Comparison of ENCODE assay signal across 12 cellular contexts in genomic region chr22:37748659-37749058, GRCh38. TPM values are rescaled to one million over a fixed set of nuclear protein-coding genes. Genes with fewer than 3 reads are reported as not detected.
DNase-seq lines count a peak whose midpoint lies in the region; ATAC-seq and TF ChIP-seq lines count a peak whose summit lies in the region.
"Had no signal": no experiment of that assay in that cellular context is flagged by ENCODE, and none has a peak within 500 bp of the region (broad histone marks: within the 10 kb centered on the region; RNA-seq: fewer than 3 reads in every experiment).

No MANE protein-coding gene starts in this region.

- TF ChIP-seq POLR2A in stomach (IDR thresholded peaks at IDR 0.05), result no peak
- TF ChIP-seq POLR2A in GM18505 (IDR thresholded peaks at IDR 0.05; ENCODE audit: borderline replicate concordance, extremely low read depth, insufficient read depth, insufficient read length), result no peak

- no peaks in the 10 kb centered on the region for H3K9me3 ChIP-seq in SK-N-SH
- no peaks in the 10 kb centered on the region for H3K9me3 ChIP-seq in adipocyte (ENCODE audit: control insufficient read depth, low read length)
- H3K9me3 ChIP-seq in left lung, result no peaks in the 10 kb centered on the region
- no peaks in the 10 kb centered on the region for H3K9me3 ChIP-seq in stomach
- H3K9me3 ChIP-seq: colonic mucosa, thoracic aorta had no signal

- H3K4me2 ChIP-seq in SK-N-SH, result peak overlapping the region; percentile 49; the same call in 1 of the 2 replicates

- H3K79me2 ChIP-seq in SK-N-SH (ENCODE audit: insufficient read depth), result peaks cover 69% of the 10 kb centered on the region

- CTCF ChIA-PET in SK-N-SH (lab: Yijun Ruan, JAX), result interaction anchor here (0.9 to 1.7 kb wide), 3 partner anchors 68 to 113 kb away, joined by 3 to 8 read pairs (median 5); no protein-coding TSS in a partner anchor

- intact Hi-C loops in left lung (cut with DNase I) (no loop called here), stomach (cut with DNase I; ENCODE audit: low total_unique reads) (no loop called here)

- POLR2A ChIA-PET in SK-N-SH (lab: Yijun Ruan, JAX), result no interaction called here

- H3F3A ChIP-seq in SK-N-SH (replicated peaks; ENCODE audit: insufficient read depth), result peaks cover 34% of the 10 kb centered on the region

- TF ChIP-seq CTCF in SK-N-SH (IDR thresholded peaks at IDR 0.05) (no peak), left lung (IDR thresholded peaks at IDR 0.05) (no peak), stomach (IDR thresholded peaks at IDR 0.05) (no peak)

- TF ChIP-seq EP300 in SK-N-SH (IDR thresholded peaks at IDR 0.05; ENCODE audit: borderline replicate concordance in 1 of 2, low read depth in 1 of 2, low read length in 1 of 2) (no peak), stomach (IDR thresholded peaks at IDR 0.05) (no peak)

- TF ChIP-seq RAD21 in SK-N-SH (IDR thresholded peaks at IDR 0.05; ENCODE audit: low read length), result no peak

- H3K9ac ChIP-seq in SK-N-SH (no peak overlapping the region), adipocyte (ENCODE audit: low read length) (peak overlapping the region; percentile 75)

- ATAC-seq in SK-N-SH treated with all-trans-retinoic acid at 6 μM for 48 hours, result no peak
- ATAC-seq in left lung, result no peak
- no peak for ATAC-seq in GM21423 (IDR thresholded peaks at IDR 0.05; ENCODE audit: unreplicated experiment)
- ATAC-seq in GM18505 (IDR thresholded peaks at IDR 0.05; ENCODE audit: unreplicated experiment), result no peak

- H3K27ac ChIP-seq in SK-N-SH (ENCODE audit: low read depth in 2 of 2, low read length in 1 of 2) (no peak overlapping the region), left lung (peak overlapping the region; percentile 92), stomach (peak overlapping the region; percentile 84 to 97 (median 95))

- H3K27me3 ChIP-seq in SK-N-SH (ENCODE audit: insufficient read depth) (no peaks in the 10 kb centered on the region), adipocyte (replicated peaks; ENCODE audit: control insufficient read depth, insufficient read depth, low read length) (no peaks in the 10 kb centered on the region), left lung (no peaks in the 10 kb centered on the region), stomach (no peaks in the 10 kb centered on the region)
- H3K27me3 ChIP-seq: colonic mucosa had no signal

- 88% methylated on average over 8 of the region's 8 CpGs for WGBS in SK-N-SH (ENCODE audit: low lambda C conversion rate)
- 25 to 49% (median 44%) methylated on average over 8 of the region's 8 CpGs for WGBS in stomach, 5 donors

- DNase-seq in SK-N-SH, result no peak
- DNase-seq in adipocyte (ENCODE audit: low read depth), result no peak
- DNase-seq in left lung, result no peak
- DNase-seq in stomach, result no peak
- no peak for DNase-seq in AG08395 (ENCODE audit: low spot score)
- DNase-seq: 8988T; colonic mucosa; stimulated activated CD4-positive, alpha-beta T cell treated with anti-CD3 and anti-CD28 coated beads, Interleukin-2, amount 100 ng/mL, for 48 hours had no signal

- no peaks in the 10 kb centered on the region for H3K9me2 ChIP-seq in SK-N-SH

- no peak overlapping the region for H2AFZ ChIP-seq in SK-N-SH (ENCODE audit: low read depth)

- H3K4me1 ChIP-seq in SK-N-SH (ENCODE audit: control insufficient read depth in 1 of 2, insufficient read depth in 2 of 2, low read depth in 1 of 2, low read length in 1 of 2) (peaks cover 38 to 57% of the 10 kb centered on the region in 2 experiments), adipocyte (ENCODE audit: control insufficient read depth, insufficient read depth, low read length) (peaks cover 69% of the 10 kb centered on the region), left lung (peaks cover 49 to 82% of the 10 kb centered on the region in 2 donors), stomach (peaks cover 82 to 89% (median 85%) of the 10 kb centered on the region in 4 donors)

- H3K36me3 ChIP-seq in SK-N-SH (replicated peaks in 1 of 2; ENCODE audit: control insufficient read depth in 1 of 2, insufficient read depth in 2 of 2, low read length in 1 of 2) (no peaks in the 10 kb centered on the region), adipocyte (ENCODE audit: control insufficient read depth, insufficient read depth, low read length, severe bottlenecking) (no peaks in the 10 kb centered on the region), left lung (peaks cover 0 to 9% of the 10 kb centered on the region in 2 donors), stomach (peaks cover 0 to 9% (median under 1%) of the 10 kb centered on the region in 4 donors)
- H3K36me3 ChIP-seq: colonic mucosa, thoracic aorta had no signal

- H3K4me3 ChIP-seq in SK-N-SH (ENCODE audit: low read depth in 2 of 2, low read length in 1 of 2) (no peak overlapping the region), adipocyte (ENCODE audit: low read length) (no peak overlapping the region), left lung (no peak overlapping the region), stomach (peak overlapping the region in 3 of 4 donors; percentile 66 to 95 (median 92))
- H3K4me3 ChIP-seq: colonic mucosa, thoracic aorta had no signal

- peaks cover 47% of the 10 kb centered on the region for H4K20me1 ChIP-seq in SK-N-SH (ENCODE audit: insufficient read depth)

TF ChIP-seq in SK-N-SH, 30 proteins besides CTCF, POLR2A, EP300 and RAD21 (continues in another document):
- TF ChIP-seq SMC3 (IDR thresholded peaks at IDR 0.05; ENCODE audit: low read depth, low read length) (no peak), EZH2phosphoT487 (IDR thresholded peaks at IDR 0.05; ENCODE audit: borderline replicate concordance, low read depth) (no peak), RXRA (IDR thresholded peaks at IDR 0.05; ENCODE audit: borderline replicate concordance, low read depth) (no peak)
- TF ChIP-seq, protein P1, sequence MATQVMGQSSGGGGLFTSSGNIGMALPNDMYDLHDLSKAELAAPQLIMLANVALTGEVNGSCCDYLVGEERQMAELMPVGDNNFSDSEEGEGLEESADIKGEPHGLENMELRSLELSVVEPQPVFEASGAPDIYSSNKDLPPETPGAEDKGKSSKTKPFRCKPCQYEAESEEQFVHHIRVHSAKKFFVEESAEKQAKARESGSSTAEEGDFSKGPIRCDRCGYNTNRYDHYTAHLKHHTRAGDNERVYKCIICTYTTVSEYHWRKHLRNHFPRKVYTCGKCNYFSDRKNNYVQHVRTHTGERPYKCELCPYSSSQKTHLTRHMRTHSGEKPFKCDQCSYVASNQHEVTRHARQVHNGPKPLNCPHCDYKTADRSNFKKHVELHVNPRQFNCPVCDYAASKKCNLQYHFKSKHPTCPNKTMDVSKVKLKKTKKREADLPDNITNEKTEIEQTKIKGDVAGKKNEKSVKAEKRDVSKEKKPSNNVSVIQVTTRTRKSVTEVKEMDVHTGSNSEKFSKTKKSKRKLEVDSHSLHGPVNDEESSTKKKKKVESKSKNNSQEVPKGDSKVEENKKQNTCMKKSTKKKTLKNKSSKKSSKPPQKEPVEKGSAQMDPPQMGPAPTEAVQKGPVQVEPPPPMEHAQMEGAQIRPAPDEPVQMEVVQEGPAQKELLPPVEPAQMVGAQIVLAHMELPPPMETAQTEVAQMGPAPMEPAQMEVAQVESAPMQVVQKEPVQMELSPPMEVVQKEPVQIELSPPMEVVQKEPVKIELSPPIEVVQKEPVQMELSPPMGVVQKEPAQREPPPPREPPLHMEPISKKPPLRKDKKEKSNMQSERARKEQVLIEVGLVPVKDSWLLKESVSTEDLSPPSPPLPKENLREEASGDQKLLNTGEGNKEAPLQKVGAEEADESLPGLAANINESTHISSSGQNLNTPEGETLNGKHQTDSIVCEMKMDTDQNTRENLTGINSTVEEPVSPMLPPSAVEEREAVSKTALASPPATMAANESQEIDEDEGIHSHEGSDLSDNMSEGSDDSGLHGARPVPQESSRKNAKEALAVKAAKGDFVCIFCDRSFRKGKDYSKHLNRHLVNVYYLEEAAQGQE (IDR thresholded peaks at IDR 0.05; ENCODE audit: low read depth, low read length), result no peak

TF ChIP-seq in SK-N-SH treated with all-trans-retinoic acid at 6 μM for 48 hours, 23 proteins besides CTCF, POLR2A, EP300 and RAD21 (continues in another document):
- TF ChIP-seq, protein P2, sequence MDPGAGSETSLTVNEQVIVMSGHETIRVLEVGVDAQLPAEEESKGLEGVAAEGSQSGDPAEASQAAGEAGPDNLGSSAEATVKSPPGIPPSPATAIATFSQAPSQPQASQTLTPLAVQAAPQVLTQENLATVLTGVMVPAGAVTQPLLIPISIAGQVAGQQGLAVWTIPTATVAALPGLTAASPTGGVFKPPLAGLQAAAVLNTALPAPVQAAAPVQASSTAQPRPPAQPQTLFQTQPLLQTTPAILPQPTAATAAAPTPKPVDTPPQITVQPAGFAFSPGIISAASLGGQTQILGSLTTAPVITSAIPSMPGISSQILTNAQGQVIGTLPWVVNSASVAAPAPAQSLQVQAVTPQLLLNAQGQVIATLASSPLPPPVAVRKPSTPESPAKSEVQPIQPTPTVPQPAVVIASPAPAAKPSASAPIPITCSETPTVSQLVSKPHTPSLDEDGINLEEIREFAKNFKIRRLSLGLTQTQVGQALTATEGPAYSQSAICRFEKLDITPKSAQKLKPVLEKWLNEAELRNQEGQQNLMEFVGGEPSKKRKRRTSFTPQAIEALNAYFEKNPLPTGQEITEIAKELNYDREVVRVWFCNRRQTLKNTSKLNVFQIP (CRISPR knock-in tag; IDR thresholded peaks at IDR 0.05; ENCODE audit: borderline replicate concordance, low read depth), result no peak
- TF ChIP-seq TOX (CRISPR knock-in tag; IDR thresholded peaks at IDR 0.05; ENCODE audit: borderline replicate concordance), result no peak
- TF ChIP-seq ZFP30 (CRISPR knock-in tag; IDR thresholded peaks at IDR 0.05), result no peak

RNA-seq across cellular contexts. Expression of gene TRIOBP, which starts 51.8 kb away (rescaled TPM):
- polyA plus RNA-seq in SK-N-SH (2012; rRNA removed), result 43.6 and 47.3 TPM in 2 replicates
- polyA plus RNA-seq in SK-N-SH (2012; cell fraction: cytosol; rRNA removed), result 23.6 and 36.7 TPM in 2 replicates
- polyA plus RNA-seq in SK-N-SH (2012; cell fraction: nucleus; rRNA removed), result 51.7 and 58.8 TPM in 2 replicates
- total RNA-seq in left lung, result 10 to 100 TPM; 70.9 to 84.9 TPM
- 100 to 1,000 TPM in 2 of 5 donors, 10 to 100 TPM in 3; 70.0 to 355 (median 90.6) TPM for total RNA-seq in stomach
- polyA plus RNA-seq in stomach, result 10 to 100 TPM; 30.6 to 87.8 (median 70.2) TPM

RNA-seq across cellular contexts. Expression of gene GCAT, which starts 59.1 kb away (rescaled TPM):
- polyA plus RNA-seq in SK-N-SH (2012; rRNA removed) (20.3 and 24.2 TPM in 2 replicates), stomach (10 to 100 TPM; 18.2 to 27.2 (median 23.4) TPM)
- 11.1 and 17.2 TPM in 2 replicates for polyA plus RNA-seq in SK-N-SH (2012; cell fraction: cytosol; rRNA removed)
- 31.2 and 33.0 TPM in 2 replicates for polyA plus RNA-seq in SK-N-SH (2012; cell fraction: nucleus; rRNA removed)
- total RNA-seq in left lung (10 to 100 TPM; 12.6 to 16.7 TPM), stomach (100 to 1,000 TPM in 2 of 5 donors, 10 to 100 TPM in 1, under 1 TPM in 1, not detected in 1; 0.45 to 158 (median 60.4) TPM)

Comparison
In these comparisons a context has a peak if more than half of its experiments do, and no peak if none do; other contexts are left out.
1. H3K27ac ChIP-seq: peak in left lung (2 of 2) and stomach (5 of 5); none in SK-N-SH (0 of 2).
2. H3K4me3 ChIP-seq: peak in stomach (3 of 4); none in SK-N-SH (0 of 2), adipocyte (single experiment) and left lung (0 of 2).